39 cellular contexts compared by ENCODE assay signal in the genomic region with DNA sequence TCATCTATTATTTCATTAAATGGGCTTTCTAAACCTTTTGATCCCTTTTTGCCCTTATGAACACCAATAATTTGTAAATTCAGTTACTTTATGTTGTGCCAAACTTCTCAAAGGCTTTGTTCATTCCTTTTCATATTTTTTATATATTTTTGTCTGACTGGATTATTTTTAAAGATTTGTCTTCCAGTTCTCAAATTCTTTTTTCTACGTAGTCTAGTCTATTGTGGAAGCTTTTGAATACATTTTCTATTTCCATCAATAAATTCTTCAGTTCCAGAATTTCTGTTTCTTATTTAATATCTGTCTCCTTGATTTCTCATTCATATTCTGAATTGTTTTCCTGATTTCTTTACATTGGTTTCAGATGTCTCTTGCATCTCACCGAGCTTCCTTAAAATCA.
"Had no signal": no experiment of that assay in that cellular context is flagged by ENCODE, and none has a peak within 500 bp of the region (broad histone marks: within the 10 kb centered on the region; RNA-seq: fewer than 3 reads in every experiment).

No MANE protein-coding gene starts in this region.

- H3K36me3 Mint-ChIP-seq: activated naive CD4-positive, alpha-beta T cell treated with anti-CD3 and anti-CD28 coated beads, Interleukin-2, amount 10 ng/mL, durations not matched to agents 7 days and 5 days; activated naive CD8-positive, alpha-beta T cell treated with anti-CD3 and anti-CD28 coated beads for 36 hours; activated naive CD8-positive, alpha-beta T cell treated with anti-CD3 and anti-CD28 coated beads, Interleukin-2, amount 10 ng/mL, durations not matched to agents 7 days and 5 days; brain had no signal

- DNase-seq: activated effector memory CD4-positive, alpha-beta T cell treated with anti-CD3 and anti-CD28 coated beads, Interleukin-2, amount 50 U/mL, for 16 hours; activated effector memory CD4-positive, alpha-beta T cell treated with Interleukin-2 at 50 U/mL for 16 hours; activated gamma-delta T cell; activated gamma-delta T cell treated with Interleukin-2 at 50 U/mL for 16 hours; activated naive CD4-positive, alpha-beta T cell; activated naive CD4-positive, alpha-beta T cell treated with anti-CD3 and anti-CD28 coated beads for 36 hours; activated naive CD4-positive, alpha-beta T cell treated with anti-CD3 and anti-CD28 coated beads, Interleukin-2, amount 10 ng/mL, durations not matched to agents 7 days and 5 days; activated naive CD4-positive, alpha-beta T cell treated with anti-CD3 and anti-CD28 coated beads, Interleukin-2, amount 50 U/mL, for 16 hours; activated naive CD4-positive, alpha-beta T cell treated with Interleukin-2 at 50 U/mL for 16 hours; activated naive CD8-positive, alpha-beta T cell treated with anti-CD3 and anti-CD28 coated beads for 36 hours; activated naive CD8-positive, alpha-beta T cell treated with anti-CD3 and anti-CD28 coated beads, Interleukin-2, amount 10 ng/mL, durations not matched to agents 7 days and 5 days; activated naive CD8-positive, alpha-beta T cell treated with anti-CD3 and anti-CD28 coated beads, Interleukin-2, amount 50 U/mL, for 24 hours; activated T-cell treated with anti-CD3 and anti-CD28 coated beads, Interleukin-2, amount 50 U/mL, for 24 hours; activated T-cell treated with anti-CD3 and anti-CD28 coated beads, Interleukin-2, amount 50 U/mL, for 4 hours; activated T-cell treated with anti-CD3 and anti-CD28 coated beads, Interleukin-2, amount 50 U/mL, for 48 hours; activated T-cell treated with anti-CD3 and anti-CD28 coated beads, Interleukin-2, amount 50 U/mL, for 72 hours; adrenal gland; amniotic stem cell; amygdala; anterior cingulate cortex; aorta; body of pancreas; brain microvascular endothelial cell; caudate nucleus; central memory CD4-positive, alpha-beta T cell; cerebellar nuclear complex had no signal

- H3K27me3 Mint-ChIP-seq: activated naive CD4-positive, alpha-beta T cell treated with anti-CD3 and anti-CD28 coated beads, Interleukin-2, amount 10 ng/mL, durations not matched to agents 7 days and 5 days; activated naive CD4-positive, alpha-beta T cell treated with anti-CD3 and anti-CD28 coated beads, Interleukin-2, amount 50 U/mL, for 24 hours; activated naive CD8-positive, alpha-beta T cell treated with anti-CD3 and anti-CD28 coated beads for 36 hours; activated naive CD8-positive, alpha-beta T cell treated with anti-CD3 and anti-CD28 coated beads, Interleukin-2, amount 10 ng/mL, durations not matched to agents 7 days and 5 days; activated T-cell treated with anti-CD3 and anti-CD28 coated beads, Interleukin-2, amount 50 U/mL, for 24 hours; brain had no signal

- ATAC-seq: activated naive CD4-positive, alpha-beta T cell treated with anti-CD3 and anti-CD28 coated beads, Interleukin-2, amount 50 U/mL, for 72 hours; activated naive CD8-positive, alpha-beta T cell treated with anti-CD3 and anti-CD28 coated beads, Interleukin-2, amount 50 U/mL, for 24 hours; activated T-cell treated with anti-CD3 and anti-CD28 coated beads, Interleukin-2, amount 50 U/mL, for 4 hours; activated T-cell treated with anti-CD3 and anti-CD28 coated beads, Interleukin-2, amount 50 U/mL, for 72 hours; activated T-helper 17 cell treated with anti-CD3 and anti-CD28 coated beads, Interleukin-2, amount 50 U/mL, for 72 hours; body of pancreas had no signal

- H3K9me3 ChIP-seq: adrenal gland had no signal

- H3K27ac ChIP-seq: adrenal gland, ascending aorta, body of pancreas, brain microvascular endothelial cell, breast epithelium, cardiac muscle cell had no signal

- H3K27ac Mint-ChIP-seq: activated naive CD4-positive, alpha-beta T cell treated with anti-CD3 and anti-CD28 coated beads for 36 hours; activated naive CD4-positive, alpha-beta T cell treated with anti-CD3 and anti-CD28 coated beads, Interleukin-2, amount 10 ng/mL, durations not matched to agents 7 days and 5 days; activated naive CD4-positive, alpha-beta T cell treated with anti-CD3 and anti-CD28 coated beads, Interleukin-2, amount 50 U/mL, for 24 hours; activated naive CD4-positive, alpha-beta T cell treated with anti-CD3 and anti-CD28 coated beads, Interleukin-2, amount 50 U/mL, for 72 hours; activated naive CD8-positive, alpha-beta T cell; activated naive CD8-positive, alpha-beta T cell treated with anti-CD3 and anti-CD28 coated beads for 36 hours; activated naive CD8-positive, alpha-beta T cell treated with anti-CD3 and anti-CD28 coated beads, Interleukin-2, amount 10 ng/mL, durations not matched to agents 7 days and 5 days; activated naive CD8-positive, alpha-beta T cell treated with anti-CD3 and anti-CD28 coated beads, Interleukin-2, amount 50 U/mL, for 24 hours; activated T-cell treated with anti-CD3 and anti-CD28 coated beads, Interleukin-2, amount 50 U/mL, for 24 hours; activated T-cell treated with anti-CD3 and anti-CD28 coated beads, Interleukin-2, amount 50 U/mL, for 72 hours; activated T-helper 1 cell treated with anti-CD3 and anti-CD28 coated beads, Interleukin-12 subunit alpha, Interleukin-12 subunit beta, Interleukin-2, Interleukin-4 antibody, amounts not matched to agents 30 ng/mL and 10 ng/mL and 1 ng/mL, durations not matched to agents 14 hours and 24 hours and 36 hours; activated T-helper 17 cell treated with anti-CD3 and anti-CD28 coated beads, Interleukin-2, amount 50 U/mL, for 72 hours; activated T-helper 2 cell treated with anti-CD3 and anti-CD28 coated beads, Interferon-gamma antibody, Interleukin-2, Interleukin-4, amounts not matched to agents 10 μg/mL and 5 μg/mL and 100 μg/mL, durations not matched to agents 14 hours and 24 hours and 36 hours; brain had no signal

- H3K4me1 ChIP-seq: adrenal gland, ascending aorta, body of pancreas, breast epithelium had no signal

- H3K27me3 ChIP-seq: adrenal gland, ascending aorta, body of pancreas, brain microvascular endothelial cell, breast epithelium, cardiac muscle cell had no signal

- H3K4me3 ChIP-seq: adrenal gland, ascending aorta, body of pancreas, breast epithelium, cardiac muscle cell had no signal

- H3K4me3 Mint-ChIP-seq: activated naive CD4-positive, alpha-beta T cell treated with anti-CD3 and anti-CD28 coated beads for 36 hours; activated naive CD4-positive, alpha-beta T cell treated with anti-CD3 and anti-CD28 coated beads, Interleukin-2, amount 10 ng/mL, durations not matched to agents 7 days and 5 days; activated naive CD4-positive, alpha-beta T cell treated with anti-CD3 and anti-CD28 coated beads, Interleukin-2, amount 50 U/mL, for 24 hours; activated naive CD8-positive, alpha-beta T cell; activated naive CD8-positive, alpha-beta T cell treated with anti-CD3 and anti-CD28 coated beads for 36 hours; activated naive CD8-positive, alpha-beta T cell treated with anti-CD3 and anti-CD28 coated beads, Interleukin-2, amount 10 ng/mL, durations not matched to agents 7 days and 5 days; activated naive CD8-positive, alpha-beta T cell treated with anti-CD3 and anti-CD28 coated beads, Interleukin-2, amount 50 U/mL, for 24 hours; activated T-cell treated with anti-CD3 and anti-CD28 coated beads, Interleukin-2, amount 50 U/mL, for 24 hours; activated T-cell treated with anti-CD3 and anti-CD28 coated beads, Interleukin-2, amount 50 U/mL, for 4 hours; activated T-cell treated with anti-CD3 and anti-CD28 coated beads, Interleukin-2, amount 50 U/mL, for 72 hours; activated T-helper 1 cell treated with anti-CD3 and anti-CD28 coated beads, Interleukin-12 subunit alpha, Interleukin-12 subunit beta, Interleukin-2, Interleukin-4 antibody, amounts not matched to agents 30 ng/mL and 10 ng/mL and 1 ng/mL, durations not matched to agents 14 hours and 24 hours and 36 hours; activated T-helper 17 cell treated with anti-CD3 and anti-CD28 coated beads, Interleukin-2, amount 50 U/mL, for 72 hours; brain; central memory CD8-positive, alpha-beta T cell had no signal

- H3K4me1 Mint-ChIP-seq: activated naive CD4-positive, alpha-beta T cell treated with anti-CD3 and anti-CD28 coated beads, Interleukin-2, amount 10 ng/mL, durations not matched to agents 7 days and 5 days; activated naive CD4-positive, alpha-beta T cell treated with anti-CD3 and anti-CD28 coated beads, Interleukin-2, amount 50 U/mL, for 24 hours; activated naive CD8-positive, alpha-beta T cell treated with anti-CD3 and anti-CD28 coated beads for 36 hours; activated naive CD8-positive, alpha-beta T cell treated with anti-CD3 and anti-CD28 coated beads, Interleukin-2, amount 10 ng/mL, durations not matched to agents 7 days and 5 days; activated naive CD8-positive, alpha-beta T cell treated with anti-CD3 and anti-CD28 coated beads, Interleukin-2, amount 50 U/mL, for 24 hours; activated T-helper 17 cell treated with anti-CD3 and anti-CD28 coated beads, Interleukin-2, amount 50 U/mL, for 72 hours; brain; central memory CD8-positive, alpha-beta T cell had no signal

- H3K36me3 ChIP-seq: adrenal gland, ascending aorta, brain microvascular endothelial cell, breast epithelium, cardiac muscle cell had no signal

- FAIRE-seq: astrocyte, bronchial epithelial cell had no signal
